34 cellular contexts compared by ENCODE assay signal in genomic region chr6:40044196-40044595, GRCh38.
"Had no signal": no experiment of that assay in that cellular context is flagged by ENCODE, and none has a peak within 500 bp of the region (broad histone marks: within the 10 kb centered on the region; RNA-seq: fewer than 3 reads in every experiment).

No MANE protein-coding gene starts in this region.

- H3K4me3 ChIP-seq: ascending aorta, body of pancreas, cardiac muscle cell had no signal

- H3K9me3 ChIP-seq: ascending aorta, body of pancreas had no signal

- FAIRE-seq: bronchial epithelial cell, TTC549 had no signal

- H3K4me1 ChIP-seq: ascending aorta, body of pancreas had no signal

- H3K27ac ChIP-seq: ascending aorta, body of pancreas, brain microvascular endothelial cell, cardiac muscle cell, WERI-Rb-1 had no signal

- H3K36me3 ChIP-seq: ascending aorta, brain microvascular endothelial cell, cardiac muscle cell, WERI-Rb-1 had no signal

- ATAC-seq: activated CD4-positive, alpha-beta T cell treated with anti-CD3 and anti-CD28 coated beads for 36 hours; activated CD4-positive, CD25-positive, alpha-beta regulatory T cell treated with anti-CD3 and anti-CD28 coated beads, Interleukin-2, amount 50 U/mL, for 24 hours; activated CD8-positive, alpha-beta memory T cell treated with anti-CD3 and anti-CD28 coated beads, Interleukin-2, amount 10 ng/mL, durations not matched to agents 7 days and 5 days; activated CD8-positive, alpha-beta T cell treated with anti-CD3 and anti-CD28 coated beads, Interleukin-2, amount 10 ng/mL, durations not matched to agents 7 days and 5 days; activated naive CD8-positive, alpha-beta T cell treated with anti-CD3 and anti-CD28 coated beads, Interleukin-2, amount 50 U/mL, for 24 hours; body of pancreas; WTC11 had no signal

- DNase-seq: activated CD4-positive, alpha-beta memory T cell treated with anti-CD3 and anti-CD28 coated beads, Interleukin-2, amount 10 ng/mL, durations not matched to agents 7 days and 5 days; activated CD4-positive, alpha-beta T cell treated with anti-CD3 and anti-CD28 coated beads for 1 hour; activated CD4-positive, alpha-beta T cell treated with anti-CD3 and anti-CD28 coated beads for 36 hours; activated CD4-positive, alpha-beta T cell treated with anti-CD3 and anti-CD28 coated beads for 48 hours; activated CD4-positive, alpha-beta T cell treated with anti-CD3 and anti-CD28 coated beads, Interleukin-2, amount 10 ng/mL, durations not matched to agents 7 days and 5 days; activated CD4-positive, alpha-beta T cell treated with anti-CD3 and anti-CD28 coated beads, Interleukin-2, amount 50 U/mL, for 48 hours; activated CD4-positive, CD25-positive, alpha-beta regulatory T cell; activated CD8-positive, alpha-beta memory T cell treated with anti-CD3 and anti-CD28 coated beads for 24 hours; activated CD8-positive, alpha-beta memory T cell treated with anti-CD3 and anti-CD28 coated beads, Interleukin-2, amount 10 ng/mL, durations not matched to agents 7 days and 5 days; activated CD8-positive, alpha-beta memory T cell treated with anti-CD3 and anti-CD28 coated beads, Interleukin-2, amount 50 U/mL, for 48 hours; activated CD8-positive, alpha-beta T cell treated with anti-CD3 and anti-CD28 coated beads, Interleukin-2, amount 10 ng/mL, durations not matched to agents 7 days and 5 days; activated effector memory CD4-positive, alpha-beta T cell treated with Interleukin-2 at 50 U/mL for 16 hours; activated gamma-delta T cell; activated naive CD4-positive, alpha-beta T cell treated with anti-CD3 and anti-CD28 coated beads, Interleukin-2, amount 10 ng/mL, durations not matched to agents 7 days and 5 days; activated naive CD4-positive, alpha-beta T cell treated with Interleukin-2 at 50 U/mL for 16 hours; activated naive CD8-positive, alpha-beta T cell treated with anti-CD3 and anti-CD28 coated beads, Interleukin-2, amount 10 ng/mL, durations not matched to agents 7 days and 5 days; activated naive CD8-positive, alpha-beta T cell treated with anti-CD3 and anti-CD28 coated beads, Interleukin-2, amount 50 U/mL, for 24 hours; activated T-cell treated with anti-CD3 and anti-CD28 coated beads, Interleukin-2, amount 50 U/mL, for 24 hours; activated T-cell treated with anti-CD3 and anti-CD28 coated beads, Interleukin-2, amount 50 U/mL, for 48 hours; amygdala; anterior cingulate cortex; body of pancreas; brain microvascular endothelial cell; caudate nucleus; cerebellar nuclear complex; T-helper 2 cell; T-helper 9 cell; WERI-Rb-1 had no signal

- H3K27me3 ChIP-seq: ascending aorta, body of pancreas, brain microvascular endothelial cell, cardiac muscle cell had no signal
